In genomic region chr15:62840518-62841268, GRCh38 we compare ENCODE assay signal across 14 cellular contexts.
DNase-seq lines count a peak whose midpoint lies in the region; ATAC-seq, FAIRE-seq and TF ChIP-seq lines count a peak whose summit lies in the region.
"Had no signal": no experiment of that assay in that cellular context is flagged by ENCODE, and none has a peak within 500 bp of the region (broad histone marks: within the 10 kb centered on the region; RNA-seq: fewer than 3 reads in every experiment).

No MANE protein-coding gene starts in this region.

- H2BK5ac ChIP-seq in mesendoderm (ENCODE audit: low read length), result no peak overlapping the region

- no peaks in the 10 kb centered on the region for H3K36me3 ChIP-seq in HEK293 (ENCODE audit: control insufficient read depth in 2 of 2, insufficient read depth in 1 of 2, low read length in 2 of 2)
- no peaks in the 10 kb centered on the region for H3K36me3 ChIP-seq in K562 (ENCODE audit: control insufficient read depth, insufficient read depth, low read length)
- peaks cover 7% of the 10 kb centered on the region for H3K36me3 ChIP-seq in smooth muscle cell (ENCODE audit: low read depth)
- no peaks in the 10 kb centered on the region for H3K36me3 ChIP-seq in mesendoderm (ENCODE audit: control insufficient read depth, insufficient read depth, low read length)
- no peaks in the 10 kb centered on the region for H3K36me3 ChIP-seq in brain microvascular endothelial cell (replicated peaks)

- H2BK120ac ChIP-seq in mesendoderm (ENCODE audit: low read depth, low read length), result no peak overlapping the region

- peaks cover 6% of the 10 kb centered on the region for H3F3A ChIP-seq in smooth muscle cell (ENCODE audit: low read depth)

- no peak for TF ChIP-seq POLR2A in K562 (conservative IDR thresholded peaks at IDR 0.05)

- H3K18ac ChIP-seq in mesendoderm (ENCODE audit: low read length), result no peak overlapping the region

- CTCF ChIA-PET in HEK293 (lab: Yijun Ruan, JAX) (interaction anchor here (0.5 to 0.7 kb wide), 2 partner anchors 58 to 1220 kb away, joined by 3 to 4 read pairs; no protein-coding TSS in a partner anchor), K562 (lab: Yijun Ruan, JAX; ENCODE audit: low intra/inter-chr PET ratio) (no interaction called here)

- ATAC-seq in K562, result no peak

- BruUV-seq in K562 (replicated peaks; lab: Mats Ljungman, UMichigan), result no TSS peak

- H3K79me1 ChIP-seq in mesendoderm (ENCODE audit: low read length), result no peaks in the 10 kb centered on the region

- WGBS in K562 (ENCODE audit: insufficient coverage, low coverage, missing lambda C conversion rate), result 1% methylated on average over 23 of the region's 23 CpGs
- WGBS in smooth muscle cell (ENCODE audit: low lambda C conversion rate), result 79% methylated on average over 23 of the region's 23 CpGs
- no CpG with 5 or more reads among the region's 23 CpGs for WGBS in mesendoderm (ENCODE audit: extremely low coverage, insufficient coverage, low lambda C conversion rate)

- no peak overlapping the region for H3K4me3 ChIP-seq in HEK293 (ENCODE audit: low read depth, low read length)
- H3K4me3 ChIP-seq in K562, result no peak overlapping the region
- no peak overlapping the region for H3K4me3 ChIP-seq in smooth muscle cell
- no peak overlapping the region for H3K4me3 ChIP-seq in mesendoderm (ENCODE audit: low read length)
- H3K4me3 ChIP-seq in brain microvascular endothelial cell (ENCODE audit: low read depth, low read length), result no peak overlapping the region

- no peak for FAIRE-seq in K562 (lab: Jason Lieb, UNC)
- no peak for FAIRE-seq in D721Med (lab: Jason Lieb, UNC)
- FAIRE-seq: H54 had no signal

- no peaks in the 10 kb centered on the region for H3K79me2 ChIP-seq in K562 (ENCODE audit: control insufficient read depth, insufficient read depth, low read length)
- H3K79me2 ChIP-seq in smooth muscle cell (ENCODE audit: low read depth), result no peaks in the 10 kb centered on the region
- no peaks in the 10 kb centered on the region for H3K79me2 ChIP-seq in mesendoderm (ENCODE audit: control insufficient read depth, insufficient read depth, low read length)

- no peak for TF ChIP-seq EP300 in K562 (IDR thresholded peaks at IDR 0.05; ENCODE audit: low read length)

- no peak overlapping the region for H3K4ac ChIP-seq in mesendoderm (ENCODE audit: low read depth, low read length)

- H4K5ac ChIP-seq in mesendoderm (ENCODE audit: low read length), result no peak overlapping the region

- DNase-seq in K562 (ENCODE audit: extremely low read depth in 1 of 4, low spot score in 3 of 4) (no peak), kidney tubule cell (ENCODE audit: low spot score) (peak; percentile 89), smooth muscle cell (lab: John Stamatoyannopoulos, UW; ENCODE audit: unreplicated experiment) (no peak), mesendoderm (no peak), D721Med (ENCODE audit: insufficient read length, low spot score) (no peak), brain microvascular endothelial cell (no peak)
- DNase-seq: DMS153, NCI-H1417 treated with DMSO at 0.1 percent for 48 hours, NCI-H2029, NCI-H2171 treated with DMSO at 0.1 percent for 48 hours, NCI-H82, SHP77 had no signal

- H4K20me1 ChIP-seq in K562 (replicated peaks; ENCODE audit: control insufficient read depth, insufficient read depth, low read length) (peaks cover 4% of the 10 kb centered on the region; the same call in 1 of the 2 replicates), smooth muscle cell (ENCODE audit: low read depth) (no peaks in the 10 kb centered on the region)

- H3K23ac ChIP-seq in mesendoderm (ENCODE audit: low read length), result no peak overlapping the region

- TF ChIP-seq CTCF in HEK293 (tag by site-specific recombination; IDR thresholded peaks at IDR 0.05) (no peak), K562 (IDR thresholded peaks at IDR 0.05 in 2 of 3, conservative IDR thresholded peaks at IDR 0.05 in 1 of 3; ENCODE audit: insufficient read depth in 2 of 3, low read depth in 1 of 3, low read length in 3 of 3) (no peak), smooth muscle cell (IDR thresholded peaks at IDR 0.05; ENCODE audit: borderline replicate concordance, insufficient read depth, poor library complexity, severe bottlenecking) (no peak), D721Med (IDR thresholded peaks at IDR 0.05; ENCODE audit: insufficient read depth, missing control alignments) (no peak), brain microvascular endothelial cell (IDR thresholded peaks at IDR 0.05; ENCODE audit: low read depth, low read length, missing control alignments) (no peak)

- H3K9me1 ChIP-seq in K562 (ENCODE audit: control insufficient read depth, insufficient read depth, low read length), result no peaks in the 10 kb centered on the region

- H2AFZ ChIP-seq in K562 (ENCODE audit: low read depth, low read length), result no peak overlapping the region
- H2AFZ ChIP-seq in smooth muscle cell (ENCODE audit: low read depth), result no peak overlapping the region

- H2BK15ac ChIP-seq in mesendoderm (replicated peaks; ENCODE audit: low read depth), result no peak overlapping the region

- in situ Hi-C loops in K562 (cut with MboI) (loop anchor here (25.0 kb wide), 1 partner anchor 572 kb away; no protein-coding TSS in a partner anchor), brain microvascular endothelial cell (cut with HindIII; ENCODE audit: low pct_ligation_motif_present, low sequenced_read_pairs) (no loop called here)

- H3K56ac ChIP-seq in mesendoderm (ENCODE audit: low read length), result no peak overlapping the region

- intact Hi-C loops in K562 (cut with micrococcal nuclease), result no loop called here

- TF ChIP-seq RAD21 in K562 (CRISPR knock-in tag; conservative IDR thresholded peaks at IDR 0.05 in 1 of 2, IDR thresholded peaks at IDR 0.05 in 1 of 2), result no peak

- POLR2A ChIA-PET in HEK293 (lab: Yijun Ruan, JAX), result no interaction called here
- POLR2A ChIA-PET in K562 (lab: Yijun Ruan, JAX), result interaction anchor here (0.8 kb wide), 1 partner anchor 355 kb away, joined by 3 read pairs; no protein-coding TSS in a partner anchor

- no peak overlapping the region for H3K27ac ChIP-seq in HEK293 (ENCODE audit: extremely low read depth, low read depth, low read length)
- H3K27ac ChIP-seq in K562 (ENCODE audit: extremely low read depth, low read depth, low read length), result no peak overlapping the region
- peak overlapping the region; percentile 76 for H3K27ac ChIP-seq in smooth muscle cell (ENCODE audit: low read depth)
- H3K27ac ChIP-seq in mesendoderm (ENCODE audit: low read depth, low read length), result no peak overlapping the region
- H3K27ac ChIP-seq in brain microvascular endothelial cell, result no peak overlapping the region

- H4K8ac ChIP-seq in mesendoderm (ENCODE audit: low read depth, low read length), result no peak overlapping the region

- no peak overlapping the region for H2AK5ac ChIP-seq in mesendoderm (ENCODE audit: low read length)

- H3K4me2 ChIP-seq in K562 (ENCODE audit: insufficient read depth, low read length) (no peak overlapping the region), smooth muscle cell (peak overlapping the region; percentile 46), mesendoderm (ENCODE audit: low read length) (no peak overlapping the region)

- H3K9ac ChIP-seq in K562 (ENCODE audit: insufficient read depth in 1 of 2, low read depth in 2 of 2, low read length in 2 of 2), result no peak overlapping the region
- H3K9ac ChIP-seq in smooth muscle cell (ENCODE audit: low read depth), result peak overlapping the region; percentile 24
- H3K9ac ChIP-seq in mesendoderm (ENCODE audit: low read length), result no peak overlapping the region

- H3K4me1 ChIP-seq in HEK293 (ENCODE audit: control insufficient read depth, insufficient read depth, low read length) (no peaks in the 10 kb centered on the region), K562 (replicated peaks in 1 of 2; ENCODE audit: control insufficient read depth in 2 of 2, insufficient read depth in 2 of 2, low read length in 2 of 2) (no peaks in the 10 kb centered on the region), smooth muscle cell (ENCODE audit: low read depth) (peaks cover 11% of the 10 kb centered on the region), mesendoderm (ENCODE audit: control insufficient read depth, low read depth, low read length) (peaks cover 5% of the 10 kb centered on the region)

- H3K27me3 ChIP-seq in K562 (ENCODE audit: control insufficient read depth in 2 of 2, insufficient read depth in 2 of 2, low read length in 2 of 2) (peaks cover 34 to 64% of the 10 kb centered on the region in 2 experiments), smooth muscle cell (ENCODE audit: low read depth) (no peaks in the 10 kb centered on the region), mesendoderm (ENCODE audit: insufficient read depth, low read length, poor library complexity) (no peaks in the 10 kb centered on the region), brain microvascular endothelial cell (replicated peaks) (no peaks in the 10 kb centered on the region)

- no peaks in the 10 kb centered on the region for H3K9me3 ChIP-seq in HEK293 (ENCODE audit: control insufficient read depth, insufficient read depth, low read depth, low read length)
- no peaks in the 10 kb centered on the region for H3K9me3 ChIP-seq in K562 (replicated peaks; ENCODE audit: control insufficient read depth, insufficient read depth, low read depth, low read length)
- H3K9me3 ChIP-seq in smooth muscle cell (replicated peaks; ENCODE audit: low read depth), result no peaks in the 10 kb centered on the region

TF ChIP-seq in HEK293, 187 proteins besides CTCF, POLR2A, EP300 and RAD21 (continues in another document):
- TF ChIP-seq ZNF843 (tag by site-specific recombination; IDR thresholded peaks at IDR 0.05) (no peak), BCL6B (tag by site-specific recombination; IDR thresholded peaks at IDR 0.05) (no peak)

TF ChIP-seq in K562, 482 proteins besides CTCF, POLR2A, EP300 and RAD21 (continues in another document):
- TF ChIP-seq KDM1A (IDR thresholded peaks at IDR 0.05) (no peak), ATF1 (CRISPR knock-in tag; IDR thresholded peaks at IDR 0.05) (no peak), ATF1 (tag; IDR thresholded peaks at IDR 0.05) (peak; percentile 55), ARID3A (IDR thresholded peaks at IDR 0.05; ENCODE audit: borderline replicate concordance, low read depth, low read length) (no peak), BRF1 (IDR thresholded peaks at IDR 0.05; ENCODE audit: borderline replicate concordance, extremely low read depth, insufficient read length) (no peak), ATF7 (IDR thresholded peaks at IDR 0.05) (peak; percentile 21; the same call in 1 of the 2 replicates), ILF3 (IDR thresholded peaks at IDR 0.05; ENCODE audit: borderline replicate concordance) (no peak)

Comparison
In these comparisons a context has a peak if more than half of its experiments do, and no peak if none do; other contexts are left out.
1. Of the 44 proteins assayed by ChIP-seq in both K562 and HEK293: peak only in K562: none; only in HEK293: ZNF133; in both: none; in neither: 43.